Comparison of ENCODE assay signal across 13 cellular contexts in genomic region chr2:109102588-109103233, GRCh38. TPM values are rescaled to one million over a fixed set of nuclear protein-coding genes. Genes with fewer than 3 reads are reported as not detected.
DNase-seq lines count a peak whose midpoint lies in the region; ATAC-seq and TF ChIP-seq lines count a peak whose summit lies in the region.
"Had no signal": no experiment of that assay in that cellular context is flagged by ENCODE, and none has a peak within 500 bp of the region (broad histone marks: within the 10 kb centered on the region; RNA-seq: fewer than 3 reads in every experiment).

No MANE protein-coding gene starts in this region.

- peaks cover 9% of the 10 kb centered on the region for H3K27me3 Mint-ChIP-seq in activated T-cell treated with anti-CD3 and anti-CD28 coated beads, Interleukin-2, amount 50 U/mL, for 4 hours (ENCODE audit: low read depth)
- H3K27me3 Mint-ChIP-seq in activated T-cell treated with anti-CD3 and anti-CD28 coated beads, Interleukin-2, amount 50 U/mL, for 24 hours: no peaks in the 10 kb centered on the region

- H3K4me3 Mint-ChIP-seq in activated T-cell treated with anti-CD3 and anti-CD28 coated beads, Interleukin-2, amount 50 U/mL, for 4 hours: no peak overlapping the region
- H3K4me3 Mint-ChIP-seq in activated T-cell treated with anti-CD3 and anti-CD28 coated beads, Interleukin-2, amount 50 U/mL, for 24 hours: no peak overlapping the region
- no peak overlapping the region for H3K4me3 Mint-ChIP-seq in stimulated activated effector memory CD8-positive, alpha-beta T cell treated with anti-CD3 and anti-CD28 coated beads, Interleukin-12 subunit alpha, Interleukin-12 subunit beta, amount 100 ng/mL, for 72 hours

- no peaks in the 10 kb centered on the region for H3K36me3 Mint-ChIP-seq in activated T-cell treated with anti-CD3 and anti-CD28 coated beads, Interleukin-2, amount 50 U/mL, for 4 hours (ENCODE audit: insufficient read depth)
- no peaks in the 10 kb centered on the region for H3K36me3 Mint-ChIP-seq in activated T-cell treated with anti-CD3 and anti-CD28 coated beads, Interleukin-2, amount 50 U/mL, for 24 hours (ENCODE audit: low read depth)
- H3K36me3 Mint-ChIP-seq in stimulated activated effector memory CD8-positive, alpha-beta T cell treated with anti-CD3 and anti-CD28 coated beads, Interleukin-12 subunit alpha, Interleukin-12 subunit beta, amount 100 ng/mL, for 72 hours: no peaks in the 10 kb centered on the region

- H3K9me3 Mint-ChIP-seq in activated T-cell treated with anti-CD3 and anti-CD28 coated beads, Interleukin-2, amount 50 U/mL, for 4 hours: no peaks in the 10 kb centered on the region
- H3K9me3 Mint-ChIP-seq in activated T-cell treated with anti-CD3 and anti-CD28 coated beads, Interleukin-2, amount 50 U/mL, for 24 hours: no peaks in the 10 kb centered on the region
- no peaks in the 10 kb centered on the region for H3K9me3 Mint-ChIP-seq in stimulated activated effector memory CD8-positive, alpha-beta T cell treated with anti-CD3 and anti-CD28 coated beads, Interleukin-12 subunit alpha, Interleukin-12 subunit beta, amount 100 ng/mL, for 72 hours

- H3K27me3 ChIP-seq in foreskin keratinocyte: peaks cover 6% of the 10 kb centered on the region
- H3K27me3 ChIP-seq: ascending aorta, vagina had no signal

- H3K27ac Mint-ChIP-seq in activated T-cell treated with anti-CD3 and anti-CD28 coated beads, Interleukin-2, amount 50 U/mL, for 24 hours: no peak overlapping the region
- H3K27ac Mint-ChIP-seq in stimulated activated effector memory CD8-positive, alpha-beta T cell treated with anti-CD3 and anti-CD28 coated beads, Interleukin-12 subunit alpha, Interleukin-12 subunit beta, amount 100 ng/mL, for 72 hours: peak overlapping the region; percentile 9

- no peak overlapping the region for H3K27ac ChIP-seq in foreskin keratinocyte
- H3K27ac ChIP-seq: ascending aorta, prostate gland, vagina had no signal

- DNase-seq in activated T-cell treated with anti-CD3 and anti-CD28 coated beads, Interleukin-2, amount 50 U/mL, for 4 hours: peak; percentile 17
- no peak for DNase-seq in activated T-cell treated with anti-CD3 and anti-CD28 coated beads, Interleukin-2, amount 50 U/mL, for 24 hours
- DNase-seq in HEK293T (ENCODE audit: extremely low spot score): peak; percentile 30
- DNase-seq in foreskin keratinocyte: no peak
- DNase-seq in stimulated activated effector memory CD8-positive, alpha-beta T cell treated with anti-CD3 and anti-CD28 coated beads, Interleukin-12 subunit alpha, Interleukin-12 subunit beta, amount 100 ng/mL, for 72 hours (ENCODE audit: low spot score in 2 of 2): no peak
- DNase-seq in foreskin fibroblast: no peak
- no peak for DNase-seq in HuH-7 (ENCODE audit: low spot score)
- DNase-seq: activated effector memory CD4-positive, alpha-beta T cell treated with Interleukin-2 at 50 U/mL for 16 hours had no signal

- peak; percentile 50 to 76 for ATAC-seq in activated T-cell treated with anti-CD3 and anti-CD28 coated beads, Interleukin-2, amount 50 U/mL, for 4 hours
- ATAC-seq in foreskin keratinocyte (peak; percentile 10), GM18870 (IDR thresholded peaks at IDR 0.05; ENCODE audit: unreplicated experiment) (no peak)
- ATAC-seq in stimulated activated effector memory CD8-positive, alpha-beta T cell treated with anti-CD3 and anti-CD28 coated beads, Interleukin-12 subunit alpha, Interleukin-12 subunit beta, amount 100 ng/mL, for 72 hours: no peak

- H3K4me1 ChIP-seq in foreskin keratinocyte: peaks cover 5% of the 10 kb centered on the region
- H3K4me1 ChIP-seq: ascending aorta, Caco-2, prostate gland, vagina had no signal

- CTCF ChIA-PET in HEK293T (lab: Yijun Ruan, JAX): no interaction called here

- TF ChIP-seq CTCF in foreskin keratinocyte (conservative IDR thresholded peaks at IDR 0.05) (peak; percentile 8), foreskin fibroblast (IDR thresholded peaks at IDR 0.05; ENCODE audit: low read depth, low read length) (no peak)

- peaks cover 9% of the 10 kb centered on the region for H3K4me1 Mint-ChIP-seq in activated T-cell treated with anti-CD3 and anti-CD28 coated beads, Interleukin-2, amount 50 U/mL, for 4 hours (ENCODE audit: low read depth)
- peaks cover 13% of the 10 kb centered on the region for H3K4me1 Mint-ChIP-seq in activated T-cell treated with anti-CD3 and anti-CD28 coated beads, Interleukin-2, amount 50 U/mL, for 24 hours (ENCODE audit: low read depth)
- H3K4me1 Mint-ChIP-seq in stimulated activated effector memory CD8-positive, alpha-beta T cell treated with anti-CD3 and anti-CD28 coated beads, Interleukin-12 subunit alpha, Interleukin-12 subunit beta, amount 100 ng/mL, for 72 hours: no peaks in the 10 kb centered on the region

- no peak overlapping the region for H3K4me3 ChIP-seq in foreskin fibroblast (ENCODE audit: low read depth in 1 of 2, low read length in 2 of 2)
- H3K4me3 ChIP-seq: ascending aorta, prostate gland, vagina had no signal

- POLR2A ChIA-PET in HEK293T (lab: Yijun Ruan, JAX): no interaction called here

TF ChIP-seq in HEK293T, 16 proteins besides CTCF, POLR2A, EP300 and RAD21:
- TF ChIP-seq ELF4 (IDR thresholded peaks at IDR 0.05): no peak
- TF ChIP-seq PKNOX1 (IDR thresholded peaks at IDR 0.05): no peak
- no peak for TF ChIP-seq BHLHE40 (IDR thresholded peaks at IDR 0.05; ENCODE audit: borderline replicate concordance)
- no peak for TF ChIP-seq CTBP1 (IDR thresholded peaks at IDR 0.05; ENCODE audit: borderline replicate concordance)
- TF ChIP-seq SP1 (IDR thresholded peaks at IDR 0.05): no peak
- TF ChIP-seq TARDBP (IDR thresholded peaks at IDR 0.05): no peak
- TF ChIP-seq SUZ12 (IDR thresholded peaks at IDR 0.05): no peak
- TF ChIP-seq ZNF384 (IDR thresholded peaks at IDR 0.05): no peak
- no peak for TF ChIP-seq ARNT (IDR thresholded peaks at IDR 0.05)
- no peak for TF ChIP-seq LEF1 (IDR thresholded peaks at IDR 0.05; ENCODE audit: borderline replicate concordance)
- no peak for TF ChIP-seq L3MBTL2 (conservative IDR thresholded peaks at IDR 0.05)
- TF ChIP-seq FOXK2 (IDR thresholded peaks at IDR 0.05): no peak
- TF ChIP-seq NFRKB (IDR thresholded peaks at IDR 0.05): no peak
- TF ChIP-seq FOXA1 (IDR thresholded peaks at IDR 0.05): no peak
- no peak for TF ChIP-seq HDGF (IDR thresholded peaks at IDR 0.05; ENCODE audit: borderline replicate concordance)

RNA-seq across cellular contexts. Expression of gene SH3RF3, which starts 26.3 kb away (rescaled TPM):
- total RNA-seq in activated T-cell treated with anti-CD3 and anti-CD28 coated beads, Interleukin-2, amount 50 U/mL, for 4 hours: under 1 TPM; 0.33 to 0.98 (median 0.89) TPM
- 0.07 and 0.14 TPM in 2 replicates for total RNA-seq in foreskin keratinocyte
- polyA plus RNA-seq in foreskin keratinocyte: 0.01 and 0.07 TPM in 2 replicates

Comparison
In these comparisons a context has a peak if more than half of its experiments do, and no peak if none do; other contexts are left out.
1. DNase-seq: peak in activated T-cell treated with anti-CD3 and anti-CD28 coated beads, Interleukin-2, amount 50 U/mL, for 4 hours (single experiment) and HEK293T (single experiment); none in activated T-cell treated with anti-CD3 and anti-CD28 coated beads, Interleukin-2, amount 50 U/mL, for 24 hours (single experiment), foreskin keratinocyte (0 of 2), stimulated activated effector memory CD8-positive, alpha-beta T cell treated with anti-CD3 and anti-CD28 coated beads, Interleukin-12 subunit alpha, Interleukin-12 subunit beta, amount 100 ng/mL, for 72 hours (0 of 2), foreskin fibroblast (0 of 2) and HuH-7 (single experiment).
2. ATAC-seq: peak in activated T-cell treated with anti-CD3 and anti-CD28 coated beads, Interleukin-2, amount 50 U/mL, for 4 hours (2 of 2) and foreskin keratinocyte (single experiment); none in stimulated activated effector memory CD8-positive, alpha-beta T cell treated with anti-CD3 and anti-CD28 coated beads, Interleukin-12 subunit alpha, Interleukin-12 subunit beta, amount 100 ng/mL, for 72 hours (single experiment) and GM18870 (single experiment).